Comparison of ENCODE assay signal across 3 cellular contexts in the genomic region with DNA sequence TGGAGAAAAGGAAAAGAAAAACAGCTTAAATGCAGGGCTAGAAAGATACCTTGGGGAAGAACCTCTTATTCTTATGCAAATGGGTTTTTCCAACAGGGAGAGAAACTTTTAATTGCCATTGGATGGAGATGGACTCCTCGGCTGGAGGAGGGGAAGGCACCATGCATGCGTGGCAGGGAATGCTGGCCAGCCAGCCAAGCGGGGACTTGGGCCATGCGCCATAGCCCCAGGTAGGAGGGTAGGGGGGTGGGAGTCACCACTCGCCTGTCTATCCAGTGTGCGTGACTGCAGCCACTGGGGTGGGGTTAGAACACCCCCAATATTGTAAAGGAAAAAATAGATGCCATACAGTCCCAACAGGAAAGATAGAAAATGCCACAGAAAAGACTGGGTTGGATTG.
"Had no signal": no experiment of that assay in that cellular context is flagged by ENCODE, and none has a peak within 500 bp of the region (broad histone marks: within the 10 kb centered on the region; RNA-seq: fewer than 3 reads in every experiment).

No MANE protein-coding gene starts in this region.

- DNase-seq: GDM1, GF-D8 had no signal

- ATAC-seq: GM12878 had no signal

- H3K4me3 ChIP-seq: GM12878 had no signal
